In the genomic region with DNA sequence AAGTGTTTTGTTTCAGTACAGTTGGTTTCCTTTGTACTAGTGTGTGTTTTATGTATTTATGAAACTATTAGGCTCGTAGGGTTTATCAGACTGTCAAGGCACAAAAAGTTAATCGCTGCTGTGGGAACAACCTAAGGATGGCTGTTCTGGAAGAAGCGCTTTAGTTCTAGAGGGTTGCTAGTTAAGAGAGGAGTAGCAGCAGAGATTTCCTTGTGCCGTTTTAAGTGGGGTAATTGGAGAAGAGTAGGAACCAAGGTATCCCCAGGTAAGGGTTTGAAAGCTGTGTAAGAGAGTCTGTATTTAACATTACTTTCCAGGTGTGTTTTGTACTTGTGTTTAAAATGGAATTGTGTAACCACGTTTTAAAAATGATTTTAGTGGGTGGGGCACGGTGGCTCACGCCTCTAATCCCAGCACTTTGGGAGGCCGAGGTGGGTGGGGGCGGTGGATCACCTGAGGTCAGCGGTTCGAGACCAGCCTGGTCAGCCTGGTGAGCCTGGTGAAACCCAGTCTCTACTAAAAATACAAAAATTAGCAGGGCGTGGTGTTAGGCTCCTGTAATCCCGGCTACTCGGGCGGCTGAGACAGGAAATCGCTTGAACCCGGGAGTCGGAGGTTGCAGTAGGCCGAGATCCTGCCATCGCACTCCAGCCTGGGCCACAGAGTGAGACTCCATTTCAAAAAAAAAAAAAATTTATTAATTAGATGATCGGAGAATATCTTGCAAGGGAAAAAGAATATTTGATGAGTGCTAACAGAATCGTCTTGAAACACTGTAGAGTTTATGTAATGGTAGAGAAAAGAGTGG, we compare ENCODE assay signal across 8 cellular contexts. TPM values are rescaled to one million over a fixed set of nuclear protein-coding genes. Genes with fewer than 3 reads are reported as not detected.
DNase-seq lines count a peak whose midpoint lies in the region; ATAC-seq and TF ChIP-seq lines count a peak whose summit lies in the region.

No MANE protein-coding gene starts in this region.

- in situ Hi-C loops in ACHN (cut with HindIII; ENCODE audit: low pct_ligation_motif_present, low pct_unique_long_range_greater_than_20kb, low sequenced_read_pairs), result no loop called here

- intact Hi-C loops in PC-3 (cut with micrococcal nuclease), result no loop called here

- H3K4me2 ChIP-seq in DOHH2 (ENCODE audit: low read length), result peak overlapping the region; percentile 98
- peak overlapping the region; percentile 87 for H3K4me2 ChIP-seq in PC-3 (ENCODE audit: low read length)
- H3K4me2 ChIP-seq in parathyroid adenoma (ENCODE audit: low read length), result peak overlapping the region; percentile 64

- H3K9ac ChIP-seq in PC-3 (ENCODE audit: low read length) (peak overlapping the region; percentile 100; the same call in 1 of the 2 replicates), endodermal cell (ENCODE audit: extremely low read depth, low read length, poor library complexity, severe bottlenecking) (peak overlapping the region; percentile 100), parathyroid adenoma (no peak overlapping the region)

- peaks cover 78% of the 10 kb centered on the region for H3K79me2 ChIP-seq in DOHH2 (ENCODE audit: control insufficient read depth, low read length)
- peaks cover 75% of the 10 kb centered on the region for H3K79me2 ChIP-seq in PC-3 (ENCODE audit: low read length)
- peaks cover 25% of the 10 kb centered on the region for H3K79me2 ChIP-seq in parathyroid adenoma

- no peak overlapping the region for H2AFZ ChIP-seq in PC-3 (ENCODE audit: low read length)
- no peak overlapping the region for H2AFZ ChIP-seq in parathyroid adenoma

- no peaks in the 10 kb centered on the region for H3K9me3 Mint-ChIP-seq in endodermal cell

- ATAC-seq in PC-3 (no peak), GM18520 (IDR thresholded peaks at IDR 0.05; ENCODE audit: unreplicated experiment) (no peak)

- H3K27me3 ChIP-seq in DOHH2 (ENCODE audit: control insufficient read depth, low read length) (no peaks in the 10 kb centered on the region), PC-3 (ENCODE audit: low read length) (no peaks in the 10 kb centered on the region), endodermal cell (ENCODE audit: control insufficient read depth, insufficient read depth, low read length, poor library complexity, severe bottlenecking) (no peaks in the 10 kb centered on the region), parathyroid adenoma (ENCODE audit: control insufficient read depth, insufficient read depth, low read length) (no peaks in the 10 kb centered on the region)

- H3F3A ChIP-seq in DOHH2 (ENCODE audit: control insufficient read depth, insufficient read depth), result peaks cover 10% of the 10 kb centered on the region
- H3F3A ChIP-seq in PC-3 (ENCODE audit: low read length, unreplicated experiment), result no peaks in the 10 kb centered on the region

- H3K4me1 ChIP-seq in DOHH2 (ENCODE audit: control insufficient read depth, low read length) (peaks cover 57% of the 10 kb centered on the region), PC-3 (ENCODE audit: insufficient read depth, low read length) (peaks cover 43% of the 10 kb centered on the region), endodermal cell (ENCODE audit: control insufficient read depth, insufficient read depth, low read length) (peaks cover 11% of the 10 kb centered on the region), parathyroid adenoma (peaks cover 6% of the 10 kb centered on the region)

- H3K36me3 ChIP-seq in DOHH2 (ENCODE audit: control insufficient read depth, low read length) (peaks cover 53% of the 10 kb centered on the region), PC-3 (ENCODE audit: low read depth, low read length) (peaks cover 5% of the 10 kb centered on the region; the same call in 1 of the 2 replicates), endodermal cell (ENCODE audit: control insufficient read depth, insufficient read depth, low read length) (peaks cover 20% of the 10 kb centered on the region), parathyroid adenoma (ENCODE audit: control insufficient read depth, insufficient read depth, low read length) (no peaks in the 10 kb centered on the region)

- POLR2A ChIA-PET in PC-3 (lab: Charles Lee; ENCODE audit: unreplicated experiment), result no interaction called here

- H3K9me2 ChIP-seq in DOHH2 (replicated peaks; ENCODE audit: control insufficient read depth, low read length), result no peaks in the 10 kb centered on the region
- no peaks in the 10 kb centered on the region for H3K9me2 ChIP-seq in PC-3 (replicated peaks; ENCODE audit: low read length)

- TF ChIP-seq CTCF in DOHH2 (IDR thresholded peaks at IDR 0.05; ENCODE audit: low read depth, low read length, poor library complexity, severe bottlenecking) (no peak), PC-3 (conservative IDR thresholded peaks at IDR 0.05; ENCODE audit: low read depth, low read length) (no peak), endodermal cell (conservative IDR thresholded peaks at IDR 0.05) (no peak), parathyroid adenoma (IDR thresholded peaks at IDR 0.05) (no peak)

- peak overlapping the region; percentile 80 for H3K4me3 ChIP-seq in DOHH2 (ENCODE audit: low read length)
- peak overlapping the region; percentile 76 for H3K4me3 ChIP-seq in PC-3 (ENCODE audit: low read length)
- peak overlapping the region; percentile 88 for H3K4me3 ChIP-seq in endodermal cell (ENCODE audit: low read length)
- H3K4me3 ChIP-seq in parathyroid adenoma (ENCODE audit: low read depth, low read length), result peak overlapping the region; percentile 100

- H3K36me3 Mint-ChIP-seq in endodermal cell (ENCODE audit: low read depth), result peaks cover 11% of the 10 kb centered on the region

- H3K4me1 Mint-ChIP-seq in endodermal cell, result peaks cover 38% of the 10 kb centered on the region

- H4K20me1 ChIP-seq in DOHH2 (ENCODE audit: control insufficient read depth, insufficient read depth, low read depth, low read length) (peaks cover 53% of the 10 kb centered on the region), PC-3 (ENCODE audit: low read length) (peaks cover 66% of the 10 kb centered on the region)

- H3K27ac ChIP-seq in DOHH2 (ENCODE audit: low read depth, low read length), result peak overlapping the region; percentile 88; the same call in 1 of the 2 replicates
- no peak overlapping the region for H3K27ac ChIP-seq in PC-3 (ENCODE audit: low read length)
- H3K27ac ChIP-seq in endodermal cell (ENCODE audit: low read depth, low read length), result no peak overlapping the region
- no peak overlapping the region for H3K27ac ChIP-seq in parathyroid adenoma

- BruUV-seq in PC-3 (replicated peaks; lab: Mats Ljungman, UMichigan), result no TSS peak

- CTCF ChIA-PET in PC-3 (lab: Charles Lee), result no interaction called here

- H3K27me3 Mint-ChIP-seq in endodermal cell (ENCODE audit: insufficient read depth), result no peaks in the 10 kb centered on the region

- DNase-seq in PC-3 (no peak), endodermal cell (peak; percentile 54), NCI-H226 (no peak), ACHN (no peak), D341Med (ENCODE audit: low spot score) (no peak)

- peak overlapping the region; percentile 100 for H3K27ac Mint-ChIP-seq in endodermal cell

- H3K4me3 Mint-ChIP-seq in endodermal cell, result peak overlapping the region; percentile 100

- WGBS in endodermal cell (ENCODE audit: insufficient coverage in 1 of 2, insufficient read length in 1 of 2), 2 experiments, result 72 to 76% methylated on average over 17 to 22 of the region's 22 CpGs

- H3K9me3 ChIP-seq in DOHH2 (ENCODE audit: control insufficient read depth, insufficient read depth, low read length) (no peaks in the 10 kb centered on the region), PC-3 (ENCODE audit: low read length) (no peaks in the 10 kb centered on the region), endodermal cell (ENCODE audit: control insufficient read depth, low read length) (no peaks in the 10 kb centered on the region), parathyroid adenoma (ENCODE audit: control insufficient read depth, low read length) (no peaks in the 10 kb centered on the region)

RNA-seq across cellular contexts. Expression of gene MORF4L1, which starts 2.6 kb away (rescaled TPM):
- total RNA-seq in PC-3 (2014; rRNA removed) (210 and 216 TPM in 2 replicates), endodermal cell (100 to 1,000 TPM; 457 to 505 TPM)
- polyA plus RNA-seq in endodermal cell (2013, experiment 1 of 2), result 438 TPM
- polyA plus RNA-seq in endodermal cell (2013, experiment 2 of 2), result 420 TPM
